8 cellular contexts compared by ENCODE assay signal in the genomic region with DNA sequence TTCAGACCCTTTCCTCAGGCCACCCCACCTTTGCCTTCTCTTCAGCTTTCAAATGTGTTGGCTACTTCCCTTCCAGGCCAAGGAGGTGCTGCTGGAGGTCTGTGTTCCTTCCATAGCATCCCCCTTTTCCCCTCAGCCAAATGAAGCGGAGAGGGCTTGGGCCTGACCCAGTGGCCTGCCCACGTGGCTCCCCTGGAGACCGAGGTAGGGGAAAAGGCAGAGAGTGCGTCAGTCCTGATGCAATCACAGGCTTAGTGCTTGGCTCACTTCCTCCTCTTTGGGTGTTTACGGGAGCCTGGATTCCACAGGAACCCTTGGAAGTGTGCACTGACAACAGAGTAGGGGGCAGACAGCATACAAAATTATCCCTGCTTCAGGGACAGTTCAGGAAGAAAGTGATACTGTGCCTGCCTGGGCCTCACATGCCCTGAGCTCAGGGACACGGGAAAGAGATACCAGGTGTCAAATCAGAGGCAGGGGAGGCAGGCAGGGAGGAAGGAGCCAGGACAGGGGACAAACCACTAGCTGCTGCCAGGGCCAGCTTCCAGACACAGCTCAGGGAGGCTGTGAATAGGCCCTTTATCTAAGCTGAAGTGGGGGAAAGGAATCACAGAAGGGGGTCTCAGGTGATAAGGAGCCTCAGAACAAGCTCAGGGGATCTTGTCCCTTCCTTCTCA. TPM values are rescaled to one million over a fixed set of nuclear protein-coding genes. Genes with fewer than 3 reads are reported as not detected.
DNase-seq lines count a peak whose midpoint lies in the region; ATAC-seq, FAIRE-seq and TF ChIP-seq lines count a peak whose summit lies in the region.

No MANE protein-coding gene starts in this region.

- no peaks in the 10 kb centered on the region for H3K36me3 Mint-ChIP-seq in CD4-positive, alpha-beta T cell (ENCODE audit: low read depth)
- H3K36me3 Mint-ChIP-seq in immature natural killer cell, result peaks cover 0 to 2% (median 0%) of the 10 kb centered on the region in 3 donors

- TF ChIP-seq RAD21 in K562 (CRISPR knock-in tag; conservative IDR thresholded peaks at IDR 0.05 in 1 of 2, IDR thresholded peaks at IDR 0.05 in 1 of 2), result no peak

- DNase-seq in CD4-positive, alpha-beta T cell, result no peak
- DNase-seq in MM.1S, result no peak
- DNase-seq in K562 (ENCODE audit: extremely low read depth in 1 of 4, low spot score in 3 of 4), result peak; percentile 65 to 84 (median 70)
- DNase-seq in immature natural killer cell, result no peak
- no peak for DNase-seq in NCI-H82 treated with DMSO at 0.1 percent for 48 hours (lab: John Stamatoyannopoulos, UW; ENCODE audit: unreplicated experiment)

- H3K9me2 ChIP-seq in MM.1S (replicated peaks; ENCODE audit: insufficient read depth, low read length), result no peaks in the 10 kb centered on the region

- WGBS in K562 (ENCODE audit: insufficient coverage, low coverage, missing lambda C conversion rate), result 5% methylated on average over 6 of the region's 6 CpGs

- H3K4me1 Mint-ChIP-seq in CD4-positive, alpha-beta T cell (ENCODE audit: low read depth), result peaks cover 62% of the 10 kb centered on the region
- H3K4me1 Mint-ChIP-seq in immature natural killer cell, result peaks cover 58 to 68% of the 10 kb centered on the region in 2 donors

- no peaks in the 10 kb centered on the region for H3K9me3 Mint-ChIP-seq in CD4-positive, alpha-beta T cell
- H3K9me3 Mint-ChIP-seq in immature natural killer cell, result no peaks in the 10 kb centered on the region

- no peaks in the 10 kb centered on the region for H4K20me1 ChIP-seq in MM.1S (ENCODE audit: insufficient read depth, low read length)
- no peaks in the 10 kb centered on the region for H4K20me1 ChIP-seq in K562 (replicated peaks; ENCODE audit: control insufficient read depth, insufficient read depth, low read length)

- H3K79me2 ChIP-seq in MM.1S (ENCODE audit: low read length), result no peaks in the 10 kb centered on the region
- peaks cover 7% of the 10 kb centered on the region; the same call in 2 of the 3 replicates for H3K79me2 ChIP-seq in K562 (ENCODE audit: control insufficient read depth, insufficient read depth, low read length)

- H3K27me3 Mint-ChIP-seq in CD4-positive, alpha-beta T cell, result no peaks in the 10 kb centered on the region
- peaks cover 0 to 3% (median 3%) of the 10 kb centered on the region in 3 donors for H3K27me3 Mint-ChIP-seq in immature natural killer cell (ENCODE audit: low read depth in 3 of 3)

- TF ChIP-seq POLR2A in K562 (conservative IDR thresholded peaks at IDR 0.05), result peak; percentile 47; the same call in 1 of the 2 replicates

- H3K27me3 ChIP-seq in CD4-positive, alpha-beta T cell (ENCODE audit: control insufficient read depth, insufficient read depth, low read length), result no peaks in the 10 kb centered on the region
- no peaks in the 10 kb centered on the region for H3K27me3 ChIP-seq in MM.1S (replicated peaks; ENCODE audit: insufficient read depth, low read length)
- no peaks in the 10 kb centered on the region for H3K27me3 ChIP-seq in K562 (ENCODE audit: control insufficient read depth in 2 of 2, insufficient read depth in 2 of 2, low read length in 2 of 2)
- H3K27me3 ChIP-seq in skeletal muscle tissue (ENCODE audit: control insufficient read depth in 3 of 3, insufficient read depth in 3 of 3, low read length in 3 of 3), result no peaks in the 10 kb centered on the region

- TF ChIP-seq CTCF in CD4-positive, alpha-beta T cell (IDR thresholded peaks at IDR 0.05), result no peak
- TF ChIP-seq CTCF in MM.1S (IDR thresholded peaks at IDR 0.05; ENCODE audit: low read length) (no peak), K562 (IDR thresholded peaks at IDR 0.05 in 2 of 3, conservative IDR thresholded peaks at IDR 0.05 in 1 of 3; ENCODE audit: insufficient read depth in 2 of 3, low read depth in 1 of 3, low read length in 3 of 3) (no peak)

- no TSS peak for BruUV-seq in K562 (replicated peaks; lab: Mats Ljungman, UMichigan)

- ATAC-seq in CD4-positive, alpha-beta T cell (ENCODE audit: poor library complexity), result no peak
- ATAC-seq in K562 (peak; percentile 70), HG02973 (IDR thresholded peaks at IDR 0.05; ENCODE audit: unreplicated experiment) (no peak), HG02852 (IDR thresholded peaks at IDR 0.05; ENCODE audit: unreplicated experiment) (no peak)

- peak overlapping the region; percentile 80 for H3K27ac Mint-ChIP-seq in CD4-positive, alpha-beta T cell
- H3K27ac Mint-ChIP-seq in immature natural killer cell, result peak overlapping the region in 5 of 6 donors; percentile 53 to 92 (median 76)

- H3K27ac ChIP-seq in CD4-positive, alpha-beta T cell (ENCODE audit: low read depth, low read length), result no peak overlapping the region
- no peak overlapping the region for H3K27ac ChIP-seq in MM.1S (ENCODE audit: low read length)
- H3K27ac ChIP-seq in K562 (ENCODE audit: extremely low read depth, low read depth, low read length), result peak overlapping the region; percentile 88
- peak overlapping the region; percentile 93 for H3K27ac ChIP-seq in skeletal muscle tissue (ENCODE audit: low read depth, low read length)

- POLR2A ChIA-PET in CD4-positive, alpha-beta T cell (lab: Charles Lee), result interaction anchor here (0.6 to 16.8 kb wide), 4 partner anchors 15 to 129 kb away, joined by 3 to 413 read pairs (median 4); a partner anchor contains a TSS
- POLR2A ChIA-PET in K562 (lab: Yijun Ruan, JAX), result interaction anchor here (0.6 to 5.7 kb wide), 19 partner anchors 7 to 1811 kb away, joined by 3 to 132 read pairs (median 4); a partner anchor contains a TSS

- CTCF ChIA-PET in CD4-positive, alpha-beta T cell (lab: Charles Lee), result interaction anchor here (1.1 to 3.9 kb wide), 5 partner anchors 10 to 139 kb away, joined by 5 to 43 read pairs (median 13); a partner anchor contains a TSS
- CTCF ChIA-PET in K562 (lab: Yijun Ruan, JAX; ENCODE audit: low intra/inter-chr PET ratio), result interaction anchor here (0.7 kb wide), 1 partner anchor 27 kb away, joined by 3 read pairs; no protein-coding TSS in a partner anchor

- H2AFZ ChIP-seq in MM.1S (ENCODE audit: low read length) (0 out of 2 replicates have a peak overlapping the region, but pooled peaks have one; percentile 22), K562 (ENCODE audit: low read depth, low read length) (peak overlapping the region; percentile 92)

- H3K4me3 Mint-ChIP-seq in CD4-positive, alpha-beta T cell, result no peak overlapping the region
- peak overlapping the region in 2 of 5 donors; percentile 25 to 38 for H3K4me3 Mint-ChIP-seq in immature natural killer cell

- peaks cover 10% of the 10 kb centered on the region for H3F3A ChIP-seq in MM.1S (ENCODE audit: insufficient read depth, low read length)

- H3K4me2 ChIP-seq in MM.1S (ENCODE audit: low read depth, low read length), result no peak overlapping the region
- peak overlapping the region; percentile 60 for H3K4me2 ChIP-seq in K562 (ENCODE audit: insufficient read depth, low read length)

- no peak overlapping the region for H3K9ac ChIP-seq in MM.1S (ENCODE audit: low read length)
- H3K9ac ChIP-seq in K562 (ENCODE audit: insufficient read depth in 1 of 2, low read depth in 2 of 2, low read length in 2 of 2), result peak overlapping the region; percentile 70 to 85
- peak overlapping the region; percentile 71 to 82 (median 78) for H3K9ac ChIP-seq in skeletal muscle tissue (ENCODE audit: low read depth in 1 of 3, low read length in 3 of 3)

- in situ Hi-C loops in K562 (cut with MboI), result no loop called here

- TF ChIP-seq EP300 in K562 (IDR thresholded peaks at IDR 0.05; ENCODE audit: low read length), result peak; percentile 69

- FAIRE-seq in K562 (lab: Jason Lieb, UNC), result peak; percentile 54

- no peaks in the 10 kb centered on the region for H3K9me3 ChIP-seq in CD4-positive, alpha-beta T cell (ENCODE audit: control insufficient read depth, low read length)
- no peaks in the 10 kb centered on the region for H3K9me3 ChIP-seq in MM.1S (replicated peaks; ENCODE audit: insufficient read depth, low read length)
- no peaks in the 10 kb centered on the region for H3K9me3 ChIP-seq in K562 (replicated peaks; ENCODE audit: control insufficient read depth, insufficient read depth, low read depth, low read length)
- no peaks in the 10 kb centered on the region for H3K9me3 ChIP-seq in skeletal muscle tissue (ENCODE audit: control insufficient read depth in 3 of 3, low read length in 3 of 3)

- peaks cover 25% of the 10 kb centered on the region for H3K4me1 ChIP-seq in MM.1S (ENCODE audit: low read length)
- peaks cover 43 to 52% of the 10 kb centered on the region in 2 experiments for H3K4me1 ChIP-seq in K562 (replicated peaks in 1 of 2; ENCODE audit: control insufficient read depth in 2 of 2, insufficient read depth in 2 of 2, low read length in 2 of 2)
- peaks cover 25 to 50% (median 31%) of the 10 kb centered on the region in 3 donors for H3K4me1 ChIP-seq in skeletal muscle tissue (ENCODE audit: control insufficient read depth in 3 of 3, insufficient read depth in 3 of 3, low read length in 3 of 3)

- intact Hi-C loops in CD4-positive, alpha-beta T cell (cut with DNase I, micrococcal nuclease), result no loop called here
- intact Hi-C loops in K562 (cut with micrococcal nuclease), result loop anchor here (10.0 kb wide), 1 partner anchor 310 kb away; a partner anchor contains a TSS

- no peaks in the 10 kb centered on the region for H3K36me3 ChIP-seq in MM.1S (replicated peaks; ENCODE audit: insufficient read depth, low read length)
- no peaks in the 10 kb centered on the region for H3K36me3 ChIP-seq in K562 (ENCODE audit: control insufficient read depth, insufficient read depth, low read length)
- H3K36me3 ChIP-seq in skeletal muscle tissue (ENCODE audit: control insufficient read depth in 3 of 3, insufficient read depth in 3 of 3, low read length in 3 of 3), result no peaks in the 10 kb centered on the region

- H3K4me3 ChIP-seq in MM.1S (ENCODE audit: low read length), result no peak overlapping the region
- no peak overlapping the region for H3K4me3 ChIP-seq in K562
- H3K4me3 ChIP-seq in skeletal muscle tissue (ENCODE audit: low read length in 3 of 3), result peak overlapping the region; percentile 28 to 43 (median 30)

- no peaks in the 10 kb centered on the region for H3K9me1 ChIP-seq in K562 (ENCODE audit: control insufficient read depth, insufficient read depth, low read length)

RNA-seq across cellular contexts. Expression of a gene that starts 16.6 kb away (rescaled TPM):
- total RNA-seq in CD4-positive, alpha-beta T cell, result 100 to 1,000 TPM; 282 to 287 TPM
- total RNA-seq in K562 (2011; cell fraction: chromatin; rRNA removed; ENCODE audit: low replicate concordance), result 116 and 315 TPM in 2 replicates
- total RNA-seq in K562 (2011; cell fraction: nucleolus; rRNA removed), result 52.7 and 78.6 TPM in 2 replicates
- total RNA-seq in K562 (2011; cell fraction: nucleoplasm; rRNA removed), result 175 and 257 TPM in 2 replicates
- total RNA-seq in K562 (2014; rRNA removed) (316 and 345 TPM in 2 replicates), K562 (2014; rRNA removed; fragmentation: Illumina TruSeq; extraction: Trizol) (620 and 713 TPM in 2 replicates), K562 (2015; rRNA removed; fragmentation: Illumina TruSeq; extraction: Trizol) (585 and 652 TPM in 2 replicates), K562 (2021) (429 and 432 TPM in 2 replicates), skeletal muscle tissue (457 TPM)
- polyA plus RNA-seq in K562 (2011; rRNA removed) (785 and 870 TPM in 2 replicates), K562 (2014; fragmentation: Illumina TruSeq; extraction: Trizol) (528 and 852 TPM in 2 replicates), K562 (2014; fragmentation: Nextera tagmentation; extraction: Ambion mirVana) (100 to 1,000 TPM; 197 to 480 TPM), K562 (2014; rRNA removed) (219 and 255 TPM in 2 replicates), immature natural killer cell (100 to 1,000 TPM; 300 to 552 (median 460) TPM)
- polyA plus RNA-seq in K562 (2011; cell fraction: cytosol; rRNA removed), result 63.7 and 209 TPM in 2 replicates
- 124 and 204 TPM in 2 replicates for polyA plus RNA-seq in K562 (2011; cell fraction: nucleus; rRNA removed)
- 386 and 493 TPM in 2 replicates for polyA plus RNA-seq in K562 (2012)
- polyA minus RNA-seq in K562 (2011; rRNA and poly(A)+ RNA removed), result 693 and 694 TPM in 2 replicates
- 406 and 559 TPM in 2 replicates for polyA minus RNA-seq in K562 (2011; cell fraction: cytosol; rRNA and poly(A)+ RNA removed)
- 36.6 and 130 TPM in 2 replicates for polyA minus RNA-seq in K562 (2011; cell fraction: nucleus; rRNA and poly(A)+ RNA removed)

RNA-seq across cellular contexts. Expression of a gene that starts 58.9 kb away (rescaled TPM):
- 10 to 100 TPM; 91.6 to 94.2 TPM for total RNA-seq in CD4-positive, alpha-beta T cell
- total RNA-seq in K562 (2011; cell fraction: chromatin; rRNA removed; ENCODE audit: low replicate concordance), result 35.0 and 69.1 TPM in 2 replicates
- 25.7 and 30.0 TPM in 2 replicates for total RNA-seq in K562 (2011; cell fraction: nucleolus; rRNA removed)
- 48.0 and 76.6 TPM in 2 replicates for total RNA-seq in K562 (2011; cell fraction: nucleoplasm; rRNA removed)
- total RNA-seq in K562 (2014; rRNA removed) (119 and 120 TPM in 2 replicates), K562 (2014; rRNA removed; fragmentation: Illumina TruSeq; extraction: Trizol) (114 and 125 TPM in 2 replicates), K562 (2015; rRNA removed; fragmentation: Illumina TruSeq; extraction: Trizol) (97.2 and 102 TPM in 2 replicates), K562 (2021) (234 and 257 TPM in 2 replicates), skeletal muscle tissue (48.5 TPM)
- polyA plus RNA-seq in K562 (2011; rRNA removed) (53.7 and 55.5 TPM in 2 replicates), K562 (2014; fragmentation: Illumina TruSeq; extraction: Trizol) (199 and 203 TPM in 2 replicates), K562 (2014; fragmentation: Nextera tagmentation; extraction: Ambion mirVana) (10 to 100 TPM; 48.4 to 53.2 TPM), K562 (2014; rRNA removed) (116 and 140 TPM in 2 replicates), immature natural killer cell (100 to 1,000 TPM in 1 of 3 donors, 10 to 100 TPM in 2; 74.0 to 121 (median 86.1) TPM)
- polyA plus RNA-seq in K562 (2011; cell fraction: cytosol; rRNA removed), result 42.2 and 48.3 TPM in 2 replicates
- polyA plus RNA-seq in K562 (2011; cell fraction: nucleus; rRNA removed), result 41.0 and 48.4 TPM in 2 replicates
- 191 and 193 TPM in 2 replicates for polyA plus RNA-seq in K562 (2012)
- polyA minus RNA-seq in K562 (2011; rRNA and poly(A)+ RNA removed), result 36.1 and 52.7 TPM in 2 replicates
- polyA minus RNA-seq in K562 (2011; cell fraction: cytosol; rRNA and poly(A)+ RNA removed), result 70.3 and 82.8 TPM in 2 replicates
- polyA minus RNA-seq in K562 (2011; cell fraction: nucleus; rRNA and poly(A)+ RNA removed), result 17.4 and 34.9 TPM in 2 replicates

Comparison
In these comparisons a context has a peak if more than half of its experiments do, and no peak if none do; other contexts are left out.
1. DNase-seq: peak in K562 (4 of 4); none in CD4-positive, alpha-beta T cell (0 of 10), MM.1S (single experiment), immature natural killer cell (0 of 3) and NCI-H82 treated with DMSO at 0.1 percent for 48 hours (single experiment).
2. H3K27ac ChIP-seq: peak in K562 (single experiment) and skeletal muscle tissue (single experiment); none in CD4-positive, alpha-beta T cell (single experiment) and MM.1S (single experiment).
3. H3K4me3 ChIP-seq: peak in skeletal muscle tissue (3 of 3); none in MM.1S (single experiment) and K562 (single experiment).